ENCODE assay signal across 11 cellular contexts in genomic region chr5:67011422-67011821, GRCh38.
DNase-seq lines count a peak whose midpoint lies in the region; ATAC-seq lines count a peak whose summit lies in the region.
"Had no signal": no experiment of that assay in that cellular context is flagged by ENCODE, and none has a peak within 500 bp of the region (broad histone marks: within the 10 kb centered on the region; RNA-seq: fewer than 3 reads in every experiment).

No MANE protein-coding gene starts in this region.

- no peak overlapping the region for H3K14ac ChIP-seq in neuronal stem cell (ENCODE audit: low read length)

- H4K91ac ChIP-seq in neuronal stem cell (ENCODE audit: low read depth, low read length, poor library complexity), result no peak overlapping the region

- H3K27me3 Mint-ChIP-seq in stimulated activated naive CD8-positive, alpha-beta T cell treated with anti-CD3 and anti-CD28 coated beads, Interleukin-15, Interleukin-2, amounts not matched to agents 100 ng/mL and 50 ng/mL, for 24 hours, result no peaks in the 10 kb centered on the region

- H3K36me3 ChIP-seq in endocrine pancreas (ENCODE audit: control insufficient read depth, insufficient read depth, low read length) (no peaks in the 10 kb centered on the region), neuronal stem cell (replicated peaks in 1 of 2; ENCODE audit: control insufficient read depth in 2 of 2, insufficient read depth in 2 of 2, low read length in 2 of 2) (no peaks in the 10 kb centered on the region)

- no peak overlapping the region for H2AK5ac ChIP-seq in neuronal stem cell (ENCODE audit: low read depth, low read length)

- no peak overlapping the region for H4K8ac ChIP-seq in neuronal stem cell (ENCODE audit: low read depth, low read length)

- intact Hi-C loops in posterior cingulate gyrus (cut with DNase I), result no loop called here

- no peak overlapping the region for H2BK15ac ChIP-seq in neuronal stem cell (ENCODE audit: low read length)

- no peak overlapping the region for H2BK5ac ChIP-seq in neuronal stem cell (ENCODE audit: low read length)

- no peak overlapping the region for H3K4ac ChIP-seq in neuronal stem cell (ENCODE audit: low read length)

- H3K27me3 ChIP-seq in endocrine pancreas (ENCODE audit: control insufficient read depth, insufficient read depth, low read length), result no peaks in the 10 kb centered on the region
- no peaks in the 10 kb centered on the region for H3K27me3 ChIP-seq in neuronal stem cell (ENCODE audit: control insufficient read depth in 3 of 3, insufficient read depth in 3 of 3, low read depth in 1 of 3, low read length in 3 of 3)

- H2BK120ac ChIP-seq in neuronal stem cell (ENCODE audit: low read depth, low read length), result no peak overlapping the region

- WGBS in neuronal stem cell (ENCODE audit: extremely low coverage in 2 of 2, insufficient read length in 2 of 2, insufficient replicate concordance in 1 of 2), 2 donors, result no CpG with 5 or more reads among the region's 5 CpGs

- H3K18ac ChIP-seq in neuronal stem cell (ENCODE audit: low read length), result peak overlapping the region; percentile 32

- H3K4me2 ChIP-seq in neuronal stem cell (ENCODE audit: insufficient read depth, low read length, poor library complexity, severe bottlenecking), result no peak overlapping the region

- DNase-seq in stimulated activated naive CD8-positive, alpha-beta T cell treated with anti-CD3 and anti-CD28 coated beads, Interleukin-15, Interleukin-2, amounts not matched to agents 100 U/mL and 50 U/mL, for 24 hours, result no peak
- DNase-seq in neuronal stem cell (ENCODE audit: low spot score), result no peak
- DNase-seq in KBM-7, result no peak
- no peak for DNase-seq in posterior cingulate gyrus
- DNase-seq in NCI-H2171 (lab: John Stamatoyannopoulos, UW), result no peak
- DNase-seq in cortex of kidney (lab: John Stamatoyannopoulos, UW), result no peak
- DNase-seq: activated CD4-positive, CD25-positive, alpha-beta regulatory T cell; amniotic stem cell; stimulated activated naive B cell treated with anti-CD40 and anti-IgM and Interleukin-4, amounts not matched to agents 10 μg/mL and 1 μg/mL and 100 μg/mL, for 72 hours had no signal

- H3K36me3 Mint-ChIP-seq in stimulated activated naive CD8-positive, alpha-beta T cell treated with anti-CD3 and anti-CD28 coated beads, Interleukin-15, Interleukin-2, amounts not matched to agents 100 ng/mL and 50 ng/mL, for 24 hours (ENCODE audit: low read depth), result no peaks in the 10 kb centered on the region
- H3K36me3 Mint-ChIP-seq: stimulated activated naive B cell treated with anti-CD40 and anti-IgM and Interleukin-4, amounts not matched to agents 10 μg/mL and 1 μg/mL and 100 μg/mL, for 72 hours had no signal

- H3K9me3 ChIP-seq in endocrine pancreas (ENCODE audit: control insufficient read depth, low read length) (no peaks in the 10 kb centered on the region), neuronal stem cell (replicated peaks in 1 of 2; ENCODE audit: control insufficient read depth in 2 of 2, insufficient read depth in 1 of 2, low read depth in 1 of 2, low read length in 2 of 2) (no peaks in the 10 kb centered on the region)

- H3K27ac ChIP-seq in neuronal stem cell (replicated peaks; ENCODE audit: low read length), result no peak overlapping the region

- H2BK12ac ChIP-seq in neuronal stem cell (ENCODE audit: low read length), result no peak overlapping the region

- H3K4me1 Mint-ChIP-seq in stimulated activated naive CD8-positive, alpha-beta T cell treated with anti-CD3 and anti-CD28 coated beads, Interleukin-15, Interleukin-2, amounts not matched to agents 100 ng/mL and 50 ng/mL, for 24 hours (ENCODE audit: low read depth), result peaks cover 96% of the 10 kb centered on the region

- H3K4me1 ChIP-seq in endocrine pancreas (ENCODE audit: control insufficient read depth, insufficient read depth, low read length) (peaks cover 33% of the 10 kb centered on the region), neuronal stem cell (ENCODE audit: control insufficient read depth in 2 of 2, insufficient read depth in 1 of 2, low read depth in 1 of 2, low read length in 2 of 2) (peaks cover 9 to 12% of the 10 kb centered on the region in 2 donors)

- H3K9me3 Mint-ChIP-seq in stimulated activated naive CD8-positive, alpha-beta T cell treated with anti-CD3 and anti-CD28 coated beads, Interleukin-15, Interleukin-2, amounts not matched to agents 100 ng/mL and 50 ng/mL, for 24 hours, result no peaks in the 10 kb centered on the region
- H3K9me3 Mint-ChIP-seq: stimulated activated naive B cell treated with anti-CD40 and anti-IgM and Interleukin-4, amounts not matched to agents 10 μg/mL and 1 μg/mL and 100 μg/mL, for 72 hours had no signal

- no peak overlapping the region for H3K4me3 Mint-ChIP-seq in stimulated activated naive CD8-positive, alpha-beta T cell treated with anti-CD3 and anti-CD28 coated beads, Interleukin-15, Interleukin-2, amounts not matched to agents 100 ng/mL and 50 ng/mL, for 24 hours
- H3K4me3 Mint-ChIP-seq: stimulated activated naive B cell treated with anti-CD40 and anti-IgM and Interleukin-4, amounts not matched to agents 10 μg/mL and 1 μg/mL and 100 μg/mL, for 72 hours had no signal

- peak overlapping the region; percentile 27 for H3K4me3 ChIP-seq in endocrine pancreas (ENCODE audit: control insufficient read depth, insufficient read depth, low read length)
- H3K4me3 ChIP-seq in neuronal stem cell (ENCODE audit: low read length in 2 of 2), result no peak overlapping the region

- no peak for ATAC-seq in stimulated activated naive CD8-positive, alpha-beta T cell treated with anti-CD3 and anti-CD28 coated beads, Interleukin-15, Interleukin-2, amounts not matched to agents 100 U/mL and 50 U/mL, for 24 hours
- ATAC-seq: stimulated activated naive B cell treated with anti-CD40 and anti-IgM and Interleukin-4, amounts not matched to agents 10 μg/mL and 1 μg/mL and 100 μg/mL, for 72 hours had no signal

- in situ Hi-C loops in KBM-7 (cut with MboI; ENCODE audit: low pct_unique_long_range_greater_than_20kb, low sequenced_read_pairs), result no loop called here

- H3K9ac ChIP-seq in endocrine pancreas (ENCODE audit: control insufficient read depth, insufficient read depth, low read length) (peak overlapping the region; percentile 62), neuronal stem cell (ENCODE audit: low read depth, low read length, poor library complexity) (no peak overlapping the region)

- no peak overlapping the region for H3K23ac ChIP-seq in neuronal stem cell (ENCODE audit: low read depth, low read length, poor library complexity)

- no peaks in the 10 kb centered on the region for H3K79me1 ChIP-seq in neuronal stem cell (ENCODE audit: low read depth, low read length)

- H2AFZ ChIP-seq in neuronal stem cell (ENCODE audit: low read length), result peak overlapping the region; percentile 50

- peak overlapping the region; percentile 77 for H3K27ac Mint-ChIP-seq in stimulated activated naive CD8-positive, alpha-beta T cell treated with anti-CD3 and anti-CD28 coated beads, Interleukin-15, Interleukin-2, amounts not matched to agents 100 ng/mL and 50 ng/mL, for 24 hours
- H3K27ac Mint-ChIP-seq: stimulated activated naive B cell treated with anti-CD40 and anti-IgM and Interleukin-4, amounts not matched to agents 10 μg/mL and 1 μg/mL and 100 μg/mL, for 72 hours had no signal
